8 cellular contexts compared by ENCODE assay signal in the genomic region with DNA sequence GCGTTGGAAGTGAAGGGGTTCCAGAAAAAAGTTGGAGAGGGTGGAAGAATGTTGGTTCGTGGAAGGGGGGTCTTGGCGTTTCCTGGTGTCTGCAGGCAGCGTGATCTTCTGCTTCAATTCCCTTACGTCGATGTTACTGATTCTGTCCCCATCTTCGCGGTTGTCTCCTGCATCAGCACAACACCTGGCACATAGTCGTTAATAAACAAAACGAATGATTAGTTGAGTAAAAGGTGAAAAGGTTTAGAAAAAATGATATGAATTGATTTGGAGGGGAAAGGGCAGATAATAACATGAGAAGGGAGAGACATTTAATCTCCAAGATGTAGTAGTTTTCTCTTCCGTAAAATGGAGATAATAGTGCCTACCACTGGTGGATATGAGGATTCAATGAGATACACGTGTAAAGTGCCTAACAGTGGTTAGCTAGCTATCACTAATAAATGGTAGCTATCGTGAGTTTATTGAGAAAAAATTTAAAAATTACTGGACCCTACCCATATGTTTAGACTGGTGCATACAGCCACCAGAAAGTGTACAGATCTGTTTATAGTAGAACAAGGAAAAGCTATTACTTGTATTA. TPM values are rescaled to one million over a fixed set of nuclear protein-coding genes. Genes with fewer than 3 reads are reported as not detected.
DNase-seq lines count a peak whose midpoint lies in the region; ATAC-seq and TF ChIP-seq lines count a peak whose summit lies in the region.

No MANE protein-coding gene starts in this region.

- no peak overlapping the region for H3K4me3 Mint-ChIP-seq in activated naive CD8-positive, alpha-beta T cell treated with anti-CD3 and anti-CD28 coated beads for 36 hours

- peak overlapping the region; percentile 90 for H3K27ac ChIP-seq in iPS-18a (ENCODE audit: low read length)

- no peak for DNase-seq in BJ (ENCODE audit: low read depth)
- DNase-seq in LoVo (ENCODE audit: low spot score) = peak; percentile 27
- peak; percentile 8 for DNase-seq in activated naive CD8-positive, alpha-beta T cell treated with anti-CD3 and anti-CD28 coated beads for 36 hours
- peak; percentile 17 for DNase-seq in stimulated activated naive CD4-positive, alpha-beta T cell treated with Interleukin-2 at 50 U/mL for 16 hours (lab: John Stamatoyannopoulos, UW)
- DNase-seq in NCI-H187 (lab: John Stamatoyannopoulos, UW) = no peak

- H3K9me3 ChIP-seq in iPS-18a (ENCODE audit: control insufficient read depth, low read depth, low read length) = no peaks in the 10 kb centered on the region

- peaks cover 2% of the 10 kb centered on the region for H3K9me3 Mint-ChIP-seq in activated naive CD8-positive, alpha-beta T cell treated with anti-CD3 and anti-CD28 coated beads for 36 hours

- no peaks in the 10 kb centered on the region for H3K27me3 Mint-ChIP-seq in activated naive CD8-positive, alpha-beta T cell treated with anti-CD3 and anti-CD28 coated beads for 36 hours

- peaks cover 3% of the 10 kb centered on the region for H3K4me1 ChIP-seq in iPS-18a (ENCODE audit: control insufficient read depth, low read depth, low read length)

- no peak overlapping the region for H3K27ac Mint-ChIP-seq in activated naive CD8-positive, alpha-beta T cell treated with anti-CD3 and anti-CD28 coated beads for 36 hours

- TF ChIP-seq CTCF in BJ (IDR thresholded peaks at IDR 0.05; ENCODE audit: insufficient read depth, low read depth, low read length) = peak; percentile 24; the same call in 1 of the 2 replicates

- CTCF ChIA-PET in BJ (lab: Yijun Ruan, JAX) = no interaction called here

- H3K27me3 ChIP-seq in BJ (ENCODE audit: control insufficient read depth, insufficient read depth, low read length) (no peaks in the 10 kb centered on the region), iPS-18a (ENCODE audit: control insufficient read depth, insufficient read depth, low read length) (no peaks in the 10 kb centered on the region)

- H3K9ac ChIP-seq in iPS-18a (ENCODE audit: low read length) = peak overlapping the region; percentile 97

- POLR2A ChIA-PET in BJ (lab: Charles Lee) = interaction anchor here (0.5 kb wide), 1 partner anchor 348 kb away, joined by 3 read pairs; no protein-coding TSS in a partner anchor

- peaks cover 21% of the 10 kb centered on the region for H3K36me3 Mint-ChIP-seq in activated naive CD8-positive, alpha-beta T cell treated with anti-CD3 and anti-CD28 coated beads for 36 hours

- ATAC-seq in GM18505 (IDR thresholded peaks at IDR 0.05; ENCODE audit: unreplicated experiment) (peak; percentile 8), GM19467 (IDR thresholded peaks at IDR 0.05; ENCODE audit: unreplicated experiment) (no peak)

- no peak for TF ChIP-seq POLR2A in GM18505 (IDR thresholded peaks at IDR 0.05; ENCODE audit: borderline replicate concordance, extremely low read depth, insufficient read depth, insufficient read length)

- H3K4me3 ChIP-seq in BJ (ENCODE audit: low read depth, low read length) (peak overlapping the region; percentile 73), iPS-18a (ENCODE audit: low read length) (peak overlapping the region; percentile 91)

- H3K36me3 ChIP-seq in BJ (ENCODE audit: control insufficient read depth, insufficient read depth, low read length) (no peaks in the 10 kb centered on the region), iPS-18a (ENCODE audit: control insufficient read depth, low read depth, low read length) (no peaks in the 10 kb centered on the region)

- peaks cover 31% of the 10 kb centered on the region for H3K4me1 Mint-ChIP-seq in activated naive CD8-positive, alpha-beta T cell treated with anti-CD3 and anti-CD28 coated beads for 36 hours

RNA-seq across cellular contexts. Expression of a gene that starts 0.6 kb away (rescaled TPM):
- polyA plus RNA-seq in BJ (2011; rRNA removed) = 11.7 and 29.4 TPM in 2 replicates
- polyA minus RNA-seq in BJ (2011; rRNA and poly(A)+ RNA removed) = 24.7 and 27.8 TPM in 2 replicates
- total RNA-seq in activated naive CD8-positive, alpha-beta T cell treated with anti-CD3 and anti-CD28 coated beads for 36 hours = 100 to 1,000 TPM in 1 of 2 experiments, 10 to 100 TPM in 1; 96.6 to 107 TPM

RNA-seq across cellular contexts. Expression of a gene that starts 0.9 kb away (rescaled TPM):
- polyA plus RNA-seq in BJ (2011; rRNA removed) = 2.9 and 6.4 TPM in 2 replicates
- 2.3 and 4.3 TPM in 2 replicates for polyA minus RNA-seq in BJ (2011; rRNA and poly(A)+ RNA removed)
- total RNA-seq in activated naive CD8-positive, alpha-beta T cell treated with anti-CD3 and anti-CD28 coated beads for 36 hours = 10 to 100 TPM; 19.1 TPM

Comparison
In these comparisons a context has a peak if more than half of its experiments do, and no peak if none do; other contexts are left out.
1. DNase-seq: peak in LoVo (single experiment), activated naive CD8-positive, alpha-beta T cell treated with anti-CD3 and anti-CD28 coated beads for 36 hours (single experiment) and stimulated activated naive CD4-positive, alpha-beta T cell treated with Interleukin-2 at 50 U/mL for 16 hours (single experiment); none in BJ (single experiment) and NCI-H187 (0 of 2).